ENCODE assay signal across 15 cellular contexts in genomic region chr2:24820598-24821432, GRCh38. TPM values are rescaled to one million over a fixed set of nuclear protein-coding genes. Genes with fewer than 3 reads are reported as not detected.
A peak's percentile ranks its signal among the peaks of the same experiment; 100 is the strongest.
DNase-seq lines count a peak whose midpoint lies in the region; ATAC-seq and TF ChIP-seq lines count a peak whose summit lies in the region.
"Had no signal": no experiment of that assay in that cellular context is flagged by ENCODE, and none has a peak within 500 bp of the region (broad histone marks: within the 10 kb centered on the region; RNA-seq: fewer than 3 reads in every experiment).

No MANE protein-coding gene starts in this region.

- no peaks in the 10 kb centered on the region for H3K9me3 ChIP-seq in T-helper 17 cell (ENCODE audit: control insufficient read depth, low read length, poor library complexity, severe bottlenecking)
- H3K9me3 ChIP-seq in iPS-20b (ENCODE audit: insufficient read depth, low read depth, low read length) = no peaks in the 10 kb centered on the region
- H3K9me3 ChIP-seq in testis = no peaks in the 10 kb centered on the region
- H3K9me3 ChIP-seq: mucosa of descending colon, vagina had no signal

- H3K4me1 ChIP-seq in iPS-20b (ENCODE audit: insufficient read depth, low read length) (peaks cover 23% of the 10 kb centered on the region), testis (peaks cover 4% of the 10 kb centered on the region)
- H3K4me1 ChIP-seq: vagina had no signal

- peaks cover 85% of the 10 kb centered on the region for H3K36me3 ChIP-seq in iPS-20b (ENCODE audit: insufficient read depth, low read depth, low read length)
- no peaks in the 10 kb centered on the region for H3K36me3 ChIP-seq in testis (ENCODE audit: low read depth, missing control alignments)

- peak overlapping the region; percentile 54 for H3K27ac Mint-ChIP-seq in activated naive CD8-positive, alpha-beta T cell treated with anti-CD3 and anti-CD28 coated beads for 36 hours
- H3K27ac Mint-ChIP-seq in activated naive CD8-positive, alpha-beta T cell treated with anti-CD3 and anti-CD28 coated beads, Interleukin-2, amount 50 U/mL, for 24 hours = no peak overlapping the region
- peak overlapping the region; percentile 66 for H3K27ac Mint-ChIP-seq in T-helper 17 cell

- H3K9ac ChIP-seq in iPS-20b (ENCODE audit: low read depth, low read length) = no peak overlapping the region

- no peak for TF ChIP-seq CTCF in testis (IDR thresholded peaks at IDR 0.05)

- no peaks in the 10 kb centered on the region for H3K9me3 Mint-ChIP-seq in activated naive CD8-positive, alpha-beta T cell treated with anti-CD3 and anti-CD28 coated beads for 36 hours
- H3K9me3 Mint-ChIP-seq in activated naive CD8-positive, alpha-beta T cell treated with anti-CD3 and anti-CD28 coated beads, Interleukin-2, amount 50 U/mL, for 24 hours = no peaks in the 10 kb centered on the region

- no peak for DNase-seq in activated naive CD8-positive, alpha-beta T cell treated with anti-CD3 and anti-CD28 coated beads for 36 hours
- DNase-seq in activated naive CD8-positive, alpha-beta T cell treated with anti-CD3 and anti-CD28 coated beads, Interleukin-2, amount 50 U/mL, for 24 hours = no peak
- no peak for DNase-seq in T-helper 17 cell
- peak; percentile 10 for DNase-seq in testis
- DNase-seq in AG08395 (ENCODE audit: low spot score) = no peak
- DNase-seq: Karpas-422; NCI-H1694 treated with DMSO at 0.1 percent for 48 hours; NK-92 treated with Interleukin-12 subunit alpha and Interleukin-12 subunit beta, amount 100 ng/mL, for 24 hours; SHP77 treated with DMSO at 0.1 percent for 48 hours had no signal

- H3K4me3 ChIP-seq in iPS-20b (ENCODE audit: low read length) (no peak overlapping the region), testis (no peak overlapping the region)
- H3K4me3 ChIP-seq: mucosa of descending colon, vagina had no signal

- intact Hi-C loops in testis (cut with DNase I; ENCODE audit: low total_unique reads) = no loop called here

- H3K27me3 ChIP-seq in iPS-20b (ENCODE audit: insufficient read depth, low read length) (no peaks in the 10 kb centered on the region), testis (no peaks in the 10 kb centered on the region)
- H3K27me3 ChIP-seq: vagina had no signal

- H3K36me3 Mint-ChIP-seq in activated naive CD8-positive, alpha-beta T cell treated with anti-CD3 and anti-CD28 coated beads for 36 hours = peaks cover 41% of the 10 kb centered on the region
- peaks cover 69% of the 10 kb centered on the region for H3K36me3 Mint-ChIP-seq in activated naive CD8-positive, alpha-beta T cell treated with anti-CD3 and anti-CD28 coated beads, Interleukin-2, amount 50 U/mL, for 24 hours (ENCODE audit: low read depth)
- no peaks in the 10 kb centered on the region for H3K36me3 Mint-ChIP-seq in T-helper 17 cell (ENCODE audit: low read depth)

- no peak for TF ChIP-seq POLR2A in testis (IDR thresholded peaks at IDR 0.05)

- WGBS in testis, 2 donors = 94 to 96% methylated on average over 11 to 17 of the region's 17 CpGs

- no peaks in the 10 kb centered on the region for H3K27me3 Mint-ChIP-seq in activated naive CD8-positive, alpha-beta T cell treated with anti-CD3 and anti-CD28 coated beads for 36 hours
- H3K27me3 Mint-ChIP-seq in activated naive CD8-positive, alpha-beta T cell treated with anti-CD3 and anti-CD28 coated beads, Interleukin-2, amount 50 U/mL, for 24 hours = no peaks in the 10 kb centered on the region
- H3K27me3 Mint-ChIP-seq in T-helper 17 cell = no peaks in the 10 kb centered on the region

- H3K4me3 Mint-ChIP-seq in activated naive CD8-positive, alpha-beta T cell treated with anti-CD3 and anti-CD28 coated beads for 36 hours = no peak overlapping the region
- no peak overlapping the region for H3K4me3 Mint-ChIP-seq in activated naive CD8-positive, alpha-beta T cell treated with anti-CD3 and anti-CD28 coated beads, Interleukin-2, amount 50 U/mL, for 24 hours
- H3K4me3 Mint-ChIP-seq in T-helper 17 cell = no peak overlapping the region

- ATAC-seq in activated naive CD8-positive, alpha-beta T cell treated with anti-CD3 and anti-CD28 coated beads, Interleukin-2, amount 50 U/mL, for 24 hours = no peak
- ATAC-seq in T-helper 17 cell (no peak), GM21390 (IDR thresholded peaks at IDR 0.05; ENCODE audit: unreplicated experiment) (no peak), GM19395 (IDR thresholded peaks at IDR 0.05; ENCODE audit: unreplicated experiment) (no peak)
- ATAC-seq: esophagus mucosa had no signal

- H3K27ac ChIP-seq in iPS-20b (ENCODE audit: low read length) (peak overlapping the region; percentile 3), testis (no peak overlapping the region)
- H3K27ac ChIP-seq: vagina had no signal

- H3K4me1 Mint-ChIP-seq in activated naive CD8-positive, alpha-beta T cell treated with anti-CD3 and anti-CD28 coated beads for 36 hours = peaks cover 3% of the 10 kb centered on the region
- peaks cover 8% of the 10 kb centered on the region for H3K4me1 Mint-ChIP-seq in activated naive CD8-positive, alpha-beta T cell treated with anti-CD3 and anti-CD28 coated beads, Interleukin-2, amount 50 U/mL, for 24 hours
- peaks cover 3% of the 10 kb centered on the region for H3K4me1 Mint-ChIP-seq in T-helper 17 cell

RNA-seq across cellular contexts. Expression of gene CENPO, which starts 27.6 kb away (rescaled TPM):
- 10 to 100 TPM; 48.0 to 52.2 TPM for total RNA-seq in activated naive CD8-positive, alpha-beta T cell treated with anti-CD3 and anti-CD28 coated beads for 36 hours
- total RNA-seq in T-helper 17 cell (1 to 10 TPM; 3.5 to 6.5 TPM), testis (10 to 100 TPM; 27.1 to 32.8 TPM)
- 41.2 TPM for polyA plus RNA-seq in testis (ENCODE audit: insufficient read depth, low read depth, low replicate concordance)

RNA-seq across cellular contexts. Expression of gene PTRHD1, which starts 27.6 kb away (rescaled TPM):
- 10 to 100 TPM; 23.8 to 27.5 TPM for total RNA-seq in activated naive CD8-positive, alpha-beta T cell treated with anti-CD3 and anti-CD28 coated beads for 36 hours
- total RNA-seq in T-helper 17 cell = 10 to 100 TPM; 19.1 to 21.6 TPM
- 10 to 100 TPM; 60.4 to 61.3 TPM for total RNA-seq in testis
- 122 TPM for polyA plus RNA-seq in testis (ENCODE audit: insufficient read depth, low read depth, low replicate concordance)
